In the genomic region with DNA sequence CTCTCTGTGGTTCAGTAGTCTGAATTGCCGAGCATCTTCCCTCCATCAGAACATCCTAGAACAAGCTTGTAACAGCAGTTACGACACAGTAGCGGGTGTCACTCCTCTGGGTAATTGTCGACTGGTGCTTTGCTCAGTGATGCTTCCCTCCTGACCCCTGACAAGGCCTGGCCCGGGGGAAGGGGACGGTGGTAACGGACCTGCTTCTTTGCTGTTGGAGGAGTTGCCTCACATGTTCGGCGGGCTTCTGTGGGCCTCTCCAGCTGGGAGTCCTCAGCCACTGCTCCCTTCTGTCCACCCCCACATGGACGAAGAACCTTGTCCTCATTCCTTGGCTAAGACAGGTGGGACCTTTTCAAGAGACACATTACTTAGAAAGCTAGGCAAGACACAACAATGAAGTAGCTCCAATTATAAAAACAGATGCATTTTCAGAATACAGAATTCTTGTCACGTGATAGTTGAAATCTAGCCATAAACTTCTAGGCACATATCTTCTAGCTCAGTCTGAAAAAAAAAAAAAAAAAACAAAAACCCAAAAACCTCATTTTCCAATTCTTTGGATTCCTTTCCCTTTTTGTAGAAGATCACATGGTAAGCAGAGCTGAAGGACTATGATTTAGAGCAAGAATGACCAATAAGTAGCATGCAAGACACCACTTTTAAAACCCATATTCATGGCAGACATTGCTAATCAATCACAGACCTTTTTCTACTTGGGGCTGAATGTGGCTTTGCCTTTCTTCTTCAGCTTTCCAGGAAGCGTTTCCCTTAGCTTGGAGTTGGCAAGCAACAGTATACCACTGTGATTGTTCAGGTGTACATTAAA, we compare ENCODE assay signal across 1 cellular context.
TF ChIP-seq lines count a peak whose summit lies in the region.

No MANE protein-coding gene starts in this region.

TF ChIP-seq in WTC11, 78 proteins besides CTCF, POLR2A, EP300 and RAD21 (continued from another document):
- TF ChIP-seq ARID4B (CRISPR knock-in tag; IDR thresholded peaks at IDR 0.05; ENCODE audit: borderline replicate concordance) (no peak), PRRX2 (CRISPR knock-in tag; IDR thresholded peaks at IDR 0.05) (no peak), TP53 (CRISPR knock-in tag; IDR thresholded peaks at IDR 0.05) (no peak)
